ENCODE assay signal across 16 cellular contexts in genomic region chr3:135895734-135896121, GRCh38.
DNase-seq lines count a peak whose midpoint lies in the region; ATAC-seq and TF ChIP-seq lines count a peak whose summit lies in the region.
"Had no signal": no experiment of that assay in that cellular context is flagged by ENCODE, and none has a peak within 500 bp of the region (broad histone marks: within the 10 kb centered on the region; RNA-seq: fewer than 3 reads in every experiment).

No MANE protein-coding gene starts in this region.

- no peak for TF ChIP-seq CTCF in AG10803 (conservative IDR thresholded peaks at IDR 0.05; ENCODE audit: low read length)
- TF ChIP-seq CTCF in OCI-LY7 (conservative IDR thresholded peaks at IDR 0.05; ENCODE audit: low read length) = no peak

- H3K27ac ChIP-seq in OCI-LY7 (ENCODE audit: low read depth, low read length, poor library complexity, severe bottlenecking) = no peak overlapping the region
- H3K27ac ChIP-seq: brain microvascular endothelial cell, colonic mucosa, ovary, thoracic aorta had no signal

- H4K20me1 ChIP-seq in OCI-LY7 (ENCODE audit: insufficient read depth, low read length) = no peaks in the 10 kb centered on the region

- POLR2A ChIA-PET in OCI-LY7 (lab: Charles Lee) = interaction anchor here (0.7 kb wide), 1 partner anchor 115 kb away, joined by 5 read pairs; no protein-coding TSS in a partner anchor

- no peak for ATAC-seq in GM21528 (IDR thresholded peaks at IDR 0.05; ENCODE audit: low FRiP score, unreplicated experiment)
- ATAC-seq in left ventricle myocardium superior = no peak
- no peak for ATAC-seq in HG03025 (IDR thresholded peaks at IDR 0.05; ENCODE audit: low FRiP score, unreplicated experiment)
- ATAC-seq: activated CD4-positive, alpha-beta T cell treated with anti-CD3 and anti-CD28 coated beads for 36 hours; activated T-helper 17 cell treated with anti-CD3 and anti-CD28 coated beads, Interleukin-2, amount 50 U/mL, for 72 hours; naive thymus-derived CD4-positive, alpha-beta T cell; stimulated activated effector memory CD8-positive, alpha-beta T cell treated with anti-CD3 and anti-CD28 coated beads, Interleukin-12 subunit alpha, Interleukin-12 subunit beta, amount 100 ng/mL, for 72 hours had no signal

- CTCF ChIA-PET in OCI-LY7 (lab: Charles Lee; ENCODE audit: unreplicated experiment) = no interaction called here

- no peaks in the 10 kb centered on the region for H3K9me2 ChIP-seq in OCI-LY7 (ENCODE audit: insufficient read depth, low read length)

- H3K4me1 ChIP-seq in OCI-LY7 (ENCODE audit: insufficient read depth, low read length, poor library complexity, severe bottlenecking) = no peaks in the 10 kb centered on the region
- H3K4me1 ChIP-seq: colonic mucosa had no signal

- no peak overlapping the region for H3K4me2 ChIP-seq in OCI-LY7 (ENCODE audit: low read length)

- no peaks in the 10 kb centered on the region for H3K36me3 ChIP-seq in OCI-LY7 (ENCODE audit: insufficient read depth, low read length)
- H3K36me3 ChIP-seq: brain microvascular endothelial cell, colonic mucosa, ovary, thoracic aorta had no signal

- no peaks in the 10 kb centered on the region for H3K9me3 ChIP-seq in OCI-LY7 (ENCODE audit: low read length)
- H3K9me3 ChIP-seq: colonic mucosa, ovary, thoracic aorta had no signal

- no peak overlapping the region for H2AFZ ChIP-seq in OCI-LY7 (ENCODE audit: low read length)

- no TSS peak for BruUV-seq in OCI-LY7 (replicated peaks; lab: Mats Ljungman, UMichigan)

- peak; percentile 72 for DNase-seq in AG10803 (ENCODE audit: low read depth)
- DNase-seq in astrocyte of the hippocampus (ENCODE audit: low read depth, low spot score) = peak; percentile 42
- DNase-seq in iris pigment epithelial cell (ENCODE audit: low read depth) = peak; percentile 41
- DNase-seq in left ventricle myocardium superior = no peak
- no peak for DNase-seq in OCI-LY7 (ENCODE audit: low spot score)

- no peak for TF ChIP-seq EP300 in Ishikawa (IDR thresholded peaks at IDR 0.05; ENCODE audit: borderline replicate concordance)

- no peaks in the 10 kb centered on the region for H3K79me2 ChIP-seq in OCI-LY7 (ENCODE audit: insufficient read depth, low read depth, low read length)

- H3K4me3 ChIP-seq in AG10803 (ENCODE audit: low read length) (no peak overlapping the region), OCI-LY7 (ENCODE audit: low read depth, low read length, poor library complexity, severe bottlenecking) (no peak overlapping the region)
- H3K4me3 ChIP-seq: colonic mucosa, ovary, thoracic aorta had no signal

- no peak for TF ChIP-seq RAD21 in Ishikawa (IDR thresholded peaks at IDR 0.05; ENCODE audit: low read depth)

- intact Hi-C loops in left ventricle myocardium superior (cut with micrococcal nuclease) = loop anchor here (5.0 kb wide), 1 partner anchor 1293 kb away; no protein-coding TSS in a partner anchor
- intact Hi-C loops in OCI-LY7 (cut with micrococcal nuclease; ENCODE audit: unreplicated experiment) = loop anchor here (1.0 to 5.0 kb wide), 2 partner anchors 159 to 1098 kb away; partner anchors contain the start of gene EPHB1

TF ChIP-seq in Ishikawa, 13 proteins besides CTCF, POLR2A, EP300 and RAD21:
- TF ChIP-seq CEBPB (IDR thresholded peaks at IDR 0.05) = peak; percentile 85
- TF ChIP-seq NFIC (IDR thresholded peaks at IDR 0.05) = no peak

Comparison
In these comparisons a context has a peak if more than half of its experiments do, and no peak if none do; other contexts are left out.
1. DNase-seq: peak in AG10803 (single experiment), astrocyte of the hippocampus (single experiment) and iris pigment epithelial cell (single experiment); none in left ventricle myocardium superior (single experiment) and OCI-LY7 (single experiment).